In the genomic region with DNA sequence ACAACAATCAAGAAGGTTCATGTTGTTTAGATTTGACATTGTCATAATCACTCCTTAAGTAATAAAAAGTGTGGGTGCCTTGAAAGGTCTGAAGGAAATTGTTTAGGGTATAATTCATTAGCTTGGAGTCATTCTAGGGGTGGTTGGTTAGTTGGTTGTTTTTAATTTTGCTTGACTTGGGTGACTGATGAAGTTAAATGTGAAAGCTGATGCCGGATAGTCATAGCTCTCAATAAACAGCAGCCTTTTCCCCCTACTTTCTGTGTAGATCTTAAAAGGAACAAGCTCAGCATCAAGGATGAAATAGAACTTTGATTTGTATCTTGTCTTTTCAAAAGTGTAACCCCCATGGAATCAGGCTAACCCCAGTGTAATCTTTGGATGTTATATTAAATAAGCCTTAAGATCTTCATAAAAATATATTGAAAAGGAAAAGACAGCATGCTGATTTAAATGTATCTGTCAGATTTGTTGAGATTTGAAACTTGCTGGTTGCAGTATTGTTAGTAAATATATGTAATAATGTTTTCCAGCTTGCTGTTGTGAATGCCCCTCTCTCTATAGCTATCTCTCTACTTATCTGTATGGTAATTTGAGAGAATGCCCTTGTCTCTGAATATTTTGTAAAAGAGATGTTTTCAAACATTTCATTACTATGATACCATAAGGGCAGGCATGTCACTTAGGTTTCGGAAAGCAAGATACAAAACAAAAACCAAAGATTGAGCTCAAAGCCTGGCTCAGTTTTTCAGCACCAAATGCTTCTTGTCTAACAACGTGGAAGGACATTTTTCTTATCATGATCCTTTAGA, we compare ENCODE assay signal across 1 cellular context.
TF ChIP-seq lines count a peak whose summit lies in the region.

No MANE protein-coding gene starts in this region.

TF ChIP-seq in GM12891, 5 proteins besides CTCF, POLR2A, EP300 and RAD21 (continued from another document):
- TF ChIP-seq POU2F2 (IDR thresholded peaks at IDR 0.05; ENCODE audit: low read depth, low read length): no peak
